In genomic region chr14:26383286-26383685, GRCh38 we compare ENCODE assay signal across 29 cellular contexts.
"Had no signal": no experiment of that assay in that cellular context is flagged by ENCODE, and none has a peak within 500 bp of the region (broad histone marks: within the 10 kb centered on the region; RNA-seq: fewer than 3 reads in every experiment).

No MANE protein-coding gene starts in this region.

- H3K27ac ChIP-seq: left lung, lower lobe of right lung, pancreas, prostate gland, sigmoid colon, spleen, testis, thyroid gland, transverse colon, upper lobe of left lung, vagina had no signal

- H3K4me3 ChIP-seq: left lung, lower lobe of right lung, pancreas, prostate gland, sigmoid colon, spleen, testis, thyroid gland, transverse colon, upper lobe of left lung, vagina had no signal

- DNase-seq: hippocampal formation; kidney glomerular epithelial cell; left cardiac atrium; left lung; lower lobe of right lung; mammary epithelial cell; mesenchymal stem cell; naive thymus-derived CD8-positive, alpha-beta T cell; nucleus accumbens; pancreas; posterior cingulate gyrus; retina; right cardiac atrium; sigmoid colon; spleen; stimulated activated CD4-positive, alpha-beta T cell treated with anti-CD3 and anti-CD28 coated beads, Interleukin-4, amount 100 ng/mL, for 24 hours; stimulated activated naive CD4-positive, alpha-beta T cell treated with Interleukin-2 at 50 U/mL for 16 hours; stimulated activated naive CD8-positive, alpha-beta T cell treated with anti-CD3 and anti-CD28 coated beads, Interleukin-15, amount 100 ng/mL, for 72 hours; testis; thyroid gland; transverse colon had no signal

- H3K27me3 ChIP-seq: left lung, pancreas, sigmoid colon, spleen, testis, thyroid gland, transverse colon, upper lobe of left lung, vagina had no signal

- H3K9me3 ChIP-seq: lower lobe of right lung, pancreas, prostate gland, sigmoid colon, testis, thyroid gland, transverse colon, upper lobe of left lung, vagina had no signal

- H3K9me3 Mint-ChIP-seq: nephron had no signal

- H3K4me3 Mint-ChIP-seq: naive thymus-derived CD8-positive, alpha-beta T cell; nephron; neural crest cell; stimulated activated effector memory CD8-positive, alpha-beta T cell treated with anti-CD3 and anti-CD28 coated beads, Interleukin-12 subunit alpha, Interleukin-12 subunit beta, amount 100 ng/mL, for 72 hours; stimulated activated naive CD8-positive, alpha-beta T cell treated with anti-CD3 and anti-CD28 coated beads, Interleukin-15, amount 100 ng/mL, for 72 hours had no signal

- H3K4me1 Mint-ChIP-seq: naive thymus-derived CD8-positive, alpha-beta T cell; stimulated activated effector memory CD8-positive, alpha-beta T cell treated with anti-CD3 and anti-CD28 coated beads, Interleukin-12 subunit alpha, Interleukin-12 subunit beta, amount 100 ng/mL, for 72 hours; stimulated activated naive CD8-positive, alpha-beta T cell treated with anti-CD3 and anti-CD28 coated beads, Interleukin-15, amount 100 ng/mL, for 72 hours had no signal

- H3K36me3 Mint-ChIP-seq: naive thymus-derived CD8-positive, alpha-beta T cell; stimulated activated effector memory CD8-positive, alpha-beta T cell treated with anti-CD3 and anti-CD28 coated beads, Interleukin-12 subunit alpha, Interleukin-12 subunit beta, amount 100 ng/mL, for 72 hours had no signal

- H3K4me1 ChIP-seq: left lung, lower lobe of right lung, pancreas, prostate gland, spleen, testis, thyroid gland, upper lobe of left lung, vagina had no signal

- H3K27ac Mint-ChIP-seq: naive thymus-derived CD8-positive, alpha-beta T cell; nephron; stimulated activated effector memory CD8-positive, alpha-beta T cell treated with anti-CD3 and anti-CD28 coated beads, Interleukin-12 subunit alpha, Interleukin-12 subunit beta, amount 100 ng/mL, for 72 hours; stimulated activated naive CD8-positive, alpha-beta T cell treated with anti-CD3 and anti-CD28 coated beads, Interleukin-15, amount 100 ng/mL, for 72 hours had no signal

- ATAC-seq: left cardiac atrium; left lung; lower lobe of right lung; naive thymus-derived CD8-positive, alpha-beta T cell; pancreas; right cardiac atrium; stimulated activated effector memory CD8-positive, alpha-beta T cell treated with anti-CD3 and anti-CD28 coated beads, Interleukin-12 subunit alpha, Interleukin-12 subunit beta, amount 100 ng/mL, for 72 hours; stimulated activated naive CD8-positive, alpha-beta T cell treated with anti-CD3 and anti-CD28 coated beads, Interleukin-15, amount 100 ng/mL, for 72 hours had no signal

- FAIRE-seq: keratinocyte, pancreas, small intestine had no signal

- H3K36me3 ChIP-seq: left lung, lower lobe of right lung, pancreas, prostate gland, sigmoid colon, spleen, thyroid gland, transverse colon, upper lobe of left lung, vagina had no signal

- H3K27me3 Mint-ChIP-seq: naive thymus-derived CD8-positive, alpha-beta T cell; stimulated activated naive CD8-positive, alpha-beta T cell treated with anti-CD3 and anti-CD28 coated beads, Interleukin-15, amount 100 ng/mL, for 72 hours had no signal
